Comparison of ENCODE assay signal across 11 cellular contexts in the genomic region with DNA sequence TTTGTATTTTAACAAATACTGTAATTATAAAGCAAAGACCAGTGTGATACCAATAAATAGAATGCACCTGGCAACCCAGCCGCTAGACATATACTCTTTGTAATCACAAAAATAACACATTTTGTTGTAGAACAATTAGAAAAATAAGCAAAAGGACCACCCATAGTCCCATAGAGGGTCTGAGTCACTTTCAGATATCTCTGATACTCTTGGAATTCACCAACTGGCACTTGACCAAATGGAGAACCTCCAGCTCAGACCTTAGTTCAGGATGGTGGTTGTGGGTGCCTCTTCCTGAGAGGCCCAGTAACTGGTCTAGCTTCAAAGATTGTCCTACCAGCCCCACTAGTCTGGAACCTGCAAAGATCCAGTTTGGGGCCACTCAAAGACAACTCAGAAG. TPM values are rescaled to one million over a fixed set of nuclear protein-coding genes. Genes with fewer than 3 reads are reported as not detected.
DNase-seq lines count a peak whose midpoint lies in the region; ATAC-seq, FAIRE-seq and TF ChIP-seq lines count a peak whose summit lies in the region.
"Had no signal": no experiment of that assay in that cellular context is flagged by ENCODE, and none has a peak within 500 bp of the region (broad histone marks: within the 10 kb centered on the region; RNA-seq: fewer than 3 reads in every experiment).

No MANE protein-coding gene starts in this region.

- no peak overlapping the region for H3K4me3 ChIP-seq in endothelial cell of umbilical vein (replicated peaks in 1 of 3; ENCODE audit: insufficient read depth in 1 of 3, low read depth in 1 of 3, low read length in 3 of 3)

- H3K27ac Mint-ChIP-seq in activated naive CD4-positive, alpha-beta T cell treated with anti-CD3 and anti-CD28 coated beads for 36 hours: peak overlapping the region; percentile 92
- H3K27ac Mint-ChIP-seq in stimulated activated effector memory CD8-positive, alpha-beta T cell treated with anti-CD3 and anti-CD28 coated beads, Interleukin-12 subunit alpha, Interleukin-12 subunit beta, amount 100 ng/mL, for 72 hours: no peak overlapping the region

- no TSS peak for BruUV-seq in endothelial cell of umbilical vein (replicated peaks; lab: Mats Ljungman, UMichigan)

- POLR2A ChIA-PET in endothelial cell of umbilical vein (lab: Charles Lee): no interaction called here

- no peaks in the 10 kb centered on the region for H3K9me1 ChIP-seq in endothelial cell of umbilical vein (replicated peaks; ENCODE audit: control insufficient read depth, extremely low read depth, insufficient read depth, low read length)

- H3K9me3 ChIP-seq in endothelial cell of umbilical vein (replicated peaks; ENCODE audit: control insufficient read depth, insufficient read depth, low read length): no peaks in the 10 kb centered on the region
- H3K9me3 ChIP-seq: gastroesophageal sphincter had no signal

- FAIRE-seq in endothelial cell of umbilical vein (lab: Jason Lieb, UNC) (no peak), RCC 7860 (lab: Jason Lieb, UNC) (no peak)

- peak overlapping the region; percentile 33 for H3K4me2 ChIP-seq in endothelial cell of umbilical vein (ENCODE audit: insufficient read depth, low read length)

- no peak overlapping the region for H3K27ac ChIP-seq in endothelial cell of umbilical vein (ENCODE audit: insufficient read depth, low read depth, low read length)

- no peaks in the 10 kb centered on the region for H3K27me3 Mint-ChIP-seq in activated naive CD4-positive, alpha-beta T cell treated with anti-CD3 and anti-CD28 coated beads for 36 hours (ENCODE audit: low read depth)

- intact Hi-C loops in activated naive CD4-positive, alpha-beta T cell treated with anti-CD3 and anti-CD28 coated beads for 36 hours (cut with micrococcal nuclease): loop anchor here (1.0 to 10.0 kb wide), 3 partner anchors 47 to 368 kb away; partner anchors contain the start of genes COG8, NIP7 and NOB1
- intact Hi-C loops in endothelial cell of umbilical vein (cut with micrococcal nuclease): no loop called here

- no peaks in the 10 kb centered on the region for H4K20me1 ChIP-seq in endothelial cell of umbilical vein (replicated peaks; ENCODE audit: control insufficient read depth, extremely low read depth, insufficient read depth, low read length)

- CTCF ChIA-PET in activated naive CD4-positive, alpha-beta T cell treated with anti-CD3 and anti-CD28 coated beads for 36 hours (lab: Charles Lee): interaction anchor here (2.4 kb wide), 1 partner anchor 10 kb away, joined by 15 read pairs; no protein-coding TSS in a partner anchor
- CTCF ChIA-PET in endothelial cell of umbilical vein (lab: Charles Lee): interaction anchor here (4.5 kb wide), 1 partner anchor 9 kb away, joined by 23 read pairs; no protein-coding TSS in a partner anchor

- H3K36me3 ChIP-seq in endothelial cell of umbilical vein (ENCODE audit: control insufficient read depth in 2 of 2, extremely low read depth in 1 of 2, insufficient read depth in 2 of 2, low read length in 2 of 2): peaks cover 4 to 9% of the 10 kb centered on the region in 2 experiments

- peaks cover 26% of the 10 kb centered on the region for H3K36me3 Mint-ChIP-seq in activated naive CD4-positive, alpha-beta T cell treated with anti-CD3 and anti-CD28 coated beads for 36 hours (ENCODE audit: low read depth)
- H3K36me3 Mint-ChIP-seq in stimulated activated effector memory CD8-positive, alpha-beta T cell treated with anti-CD3 and anti-CD28 coated beads, Interleukin-12 subunit alpha, Interleukin-12 subunit beta, amount 100 ng/mL, for 72 hours: peaks cover 52% of the 10 kb centered on the region

- DNase-seq in activated naive CD4-positive, alpha-beta T cell treated with anti-CD3 and anti-CD28 coated beads for 36 hours: no peak
- DNase-seq in activated naive CD4-positive, alpha-beta T cell (lab: John Stamatoyannopoulos, UW): no peak
- DNase-seq in RPMI7951 (ENCODE audit: low read depth) (peak; percentile 61), endothelial cell of umbilical vein (ENCODE audit: low read depth, low spot score) (no peak), omental fat pad (ENCODE audit: low spot score) (no peak), RCC 7860 (ENCODE audit: low spot score) (no peak)
- no peak for DNase-seq in stimulated activated effector memory CD8-positive, alpha-beta T cell treated with anti-CD3 and anti-CD28 coated beads, Interleukin-12 subunit alpha, Interleukin-12 subunit beta, amount 100 ng/mL, for 72 hours (ENCODE audit: low spot score in 2 of 2)
- no peak for DNase-seq in NK-92 treated with Interleukin-12 subunit alpha and Interleukin-12 subunit beta, amount 100 ng/mL, for 24 hours (lab: John Stamatoyannopoulos, UW)

- dilution Hi-C loops in endothelial cell of umbilical vein (cut with MboI; ENCODE audit: extremely low pct_ligation_motif_present, low sequenced_read_pairs): no loop called here

- H3K27me3 ChIP-seq in endothelial cell of umbilical vein (ENCODE audit: control insufficient read depth in 2 of 2, insufficient read depth in 2 of 2, low read length in 2 of 2): no peaks in the 10 kb centered on the region
- H3K27me3 ChIP-seq: gastroesophageal sphincter had no signal

- H3K4me1 Mint-ChIP-seq in activated naive CD4-positive, alpha-beta T cell treated with anti-CD3 and anti-CD28 coated beads for 36 hours (ENCODE audit: low read depth): peaks cover 29% of the 10 kb centered on the region
- peaks cover 26% of the 10 kb centered on the region for H3K4me1 Mint-ChIP-seq in stimulated activated effector memory CD8-positive, alpha-beta T cell treated with anti-CD3 and anti-CD28 coated beads, Interleukin-12 subunit alpha, Interleukin-12 subunit beta, amount 100 ng/mL, for 72 hours

- H3K79me2 ChIP-seq in endothelial cell of umbilical vein (ENCODE audit: control insufficient read depth, insufficient read depth, low read length): peaks cover 30% of the 10 kb centered on the region

- peaks cover 18% of the 10 kb centered on the region for H3K4me1 ChIP-seq in endothelial cell of umbilical vein (ENCODE audit: control insufficient read depth, extremely low read depth, insufficient read depth, low read length)

- TF ChIP-seq CTCF in endothelial cell of umbilical vein (IDR thresholded peaks at IDR 0.05; ENCODE audit: extremely low read depth in 1 of 2, insufficient read depth in 1 of 2, low read depth in 1 of 2, low read length in 2 of 2) (no peak), omental fat pad (IDR thresholded peaks at IDR 0.05) (no peak)

- TF ChIP-seq POLR2A in endothelial cell of umbilical vein (IDR thresholded peaks at IDR 0.05; ENCODE audit: low read depth, low read length): no peak

- peak overlapping the region; percentile 28 for H2AFZ ChIP-seq in endothelial cell of umbilical vein (ENCODE audit: low read depth, low read length)

- H3K4me3 Mint-ChIP-seq in activated naive CD4-positive, alpha-beta T cell treated with anti-CD3 and anti-CD28 coated beads for 36 hours: peak overlapping the region; percentile 97
- peak overlapping the region; percentile 88 for H3K4me3 Mint-ChIP-seq in stimulated activated effector memory CD8-positive, alpha-beta T cell treated with anti-CD3 and anti-CD28 coated beads, Interleukin-12 subunit alpha, Interleukin-12 subunit beta, amount 100 ng/mL, for 72 hours

- H3K9me3 Mint-ChIP-seq in activated naive CD4-positive, alpha-beta T cell treated with anti-CD3 and anti-CD28 coated beads for 36 hours: no peaks in the 10 kb centered on the region
- no peaks in the 10 kb centered on the region for H3K9me3 Mint-ChIP-seq in stimulated activated effector memory CD8-positive, alpha-beta T cell treated with anti-CD3 and anti-CD28 coated beads, Interleukin-12 subunit alpha, Interleukin-12 subunit beta, amount 100 ng/mL, for 72 hours

- no peak for ATAC-seq in stimulated activated effector memory CD8-positive, alpha-beta T cell treated with anti-CD3 and anti-CD28 coated beads, Interleukin-12 subunit alpha, Interleukin-12 subunit beta, amount 100 ng/mL, for 72 hours
- no peak for ATAC-seq in omental fat pad (ENCODE audit: low FRiP score)

- H3K9ac ChIP-seq in endothelial cell of umbilical vein (replicated peaks; ENCODE audit: extremely low read depth, insufficient read depth, low read length): no peak overlapping the region

RNA-seq across cellular contexts. Expression of gene TERF2, which starts 0.8 kb away (rescaled TPM):
- 10 to 100 TPM; 38.6 to 40.1 TPM for total RNA-seq in activated naive CD4-positive, alpha-beta T cell treated with anti-CD3 and anti-CD28 coated beads for 36 hours
- 8.1 and 8.9 TPM in 2 replicates for total RNA-seq in RPMI7951 (2014; rRNA removed; shearing (Covaris generic))
- total RNA-seq in endothelial cell of umbilical vein: 32.8 and 36.0 TPM in 2 replicates
- 11.9 and 13.9 TPM in 2 replicates for polyA plus RNA-seq in endothelial cell of umbilical vein
- polyA plus RNA-seq in endothelial cell of umbilical vein (2011; cell fraction: cytosol; rRNA removed): 16.0 and 16.3 TPM in 2 replicates
- 13.1 and 14.7 TPM in 2 replicates for polyA plus RNA-seq in endothelial cell of umbilical vein (2011; cell fraction: nucleus; rRNA removed)
- 21.7 and 28.4 TPM in 2 replicates for polyA plus RNA-seq in endothelial cell of umbilical vein (2012)
- 18.4 and 18.8 TPM in 2 replicates for polyA minus RNA-seq in endothelial cell of umbilical vein
- polyA minus RNA-seq in endothelial cell of umbilical vein (2011; cell fraction: cytosol; rRNA and poly(A)+ RNA removed): 26.8 TPM
- 10.0 and 14.1 TPM in 2 replicates for polyA minus RNA-seq in endothelial cell of umbilical vein (2011; cell fraction: nucleus; rRNA and poly(A)+ RNA removed)
- 10 to 100 TPM; 12.2 to 25.5 (median 17.0) TPM for total RNA-seq in omental fat pad

RNA-seq across cellular contexts. Expression of gene TMED6, which starts 35.0 kb away (rescaled TPM):
- under 1 TPM; 0.86 to 0.88 TPM for total RNA-seq in activated naive CD4-positive, alpha-beta T cell treated with anti-CD3 and anti-CD28 coated beads for 36 hours
- total RNA-seq in RPMI7951 (2014; rRNA removed; shearing (Covaris generic)): not detected in 2 replicates
- total RNA-seq in endothelial cell of umbilical vein (0.37 and 1.2 TPM in 2 replicates), omental fat pad (not detected)
- not detected in 2 replicates for polyA plus RNA-seq in endothelial cell of umbilical vein
- not detected in 2 replicates for polyA plus RNA-seq in endothelial cell of umbilical vein (2011; cell fraction: cytosol; rRNA removed)
- polyA plus RNA-seq in endothelial cell of umbilical vein (2011; cell fraction: nucleus; rRNA removed): 0.32 and 0.68 TPM in 2 replicates
- polyA plus RNA-seq in endothelial cell of umbilical vein (2012): 0.68 and 0.74 TPM in 2 replicates
- polyA minus RNA-seq in endothelial cell of umbilical vein: 1.4 TPM in 1 of 2 replicates, not detected in the other
- polyA minus RNA-seq in endothelial cell of umbilical vein (2011; cell fraction: cytosol; rRNA and poly(A)+ RNA removed): not detected
- 0.91 TPM in 1 of 2 replicates, not detected in the other for polyA minus RNA-seq in endothelial cell of umbilical vein (2011; cell fraction: nucleus; rRNA and poly(A)+ RNA removed)
- total RNA-seq: SK-MEL-5 had no signal
- polyA plus RNA-seq: BJ had no signal

RNA-seq across cellular contexts. Expression of gene CYB5B, which starts 37.8 kb away (rescaled TPM):
- total RNA-seq in activated naive CD4-positive, alpha-beta T cell treated with anti-CD3 and anti-CD28 coated beads for 36 hours: 100 to 1,000 TPM; 160 to 172 TPM
- total RNA-seq in RPMI7951 (2014; rRNA removed; shearing (Covaris generic)): 111 and 166 TPM in 2 replicates
- total RNA-seq in endothelial cell of umbilical vein: 169 and 176 TPM in 2 replicates
- polyA plus RNA-seq in endothelial cell of umbilical vein: 173 and 175 TPM in 2 replicates
- polyA plus RNA-seq in endothelial cell of umbilical vein (2011; cell fraction: cytosol; rRNA removed): 160 and 192 TPM in 2 replicates
- 92.2 and 94.9 TPM in 2 replicates for polyA plus RNA-seq in endothelial cell of umbilical vein (2011; cell fraction: nucleus; rRNA removed)
- polyA plus RNA-seq in endothelial cell of umbilical vein (2012): 106 and 126 TPM in 2 replicates
- polyA minus RNA-seq in endothelial cell of umbilical vein: 230 and 239 TPM in 2 replicates
- 45.1 TPM for polyA minus RNA-seq in endothelial cell of umbilical vein (2011; cell fraction: cytosol; rRNA and poly(A)+ RNA removed)
- 57.8 and 76.4 TPM in 2 replicates for polyA minus RNA-seq in endothelial cell of umbilical vein (2011; cell fraction: nucleus; rRNA and poly(A)+ RNA removed)
- total RNA-seq in omental fat pad: 10 to 100 TPM; 32.0 to 41.8 (median 36.2) TPM

RNA-seq across cellular contexts. Expression of gene NIP7, which starts 47.0 kb away (rescaled TPM):
- 10 to 100 TPM; 35.3 to 36.8 TPM for total RNA-seq in activated naive CD4-positive, alpha-beta T cell treated with anti-CD3 and anti-CD28 coated beads for 36 hours
- 34.5 and 39.3 TPM in 2 replicates for total RNA-seq in RPMI7951 (2014; rRNA removed; shearing (Covaris generic))
- total RNA-seq in endothelial cell of umbilical vein (40.9 and 46.8 TPM in 2 replicates), omental fat pad (10 to 100 TPM; 14.7 to 56.8 (median 17.1) TPM)
- 8.1 and 8.8 TPM in 2 replicates for polyA plus RNA-seq in endothelial cell of umbilical vein
- 11.6 and 12.3 TPM in 2 replicates for polyA plus RNA-seq in endothelial cell of umbilical vein (2011; cell fraction: cytosol; rRNA removed)
- polyA plus RNA-seq in endothelial cell of umbilical vein (2011; cell fraction: nucleus; rRNA removed): 8.6 and 10.4 TPM in 2 replicates
- polyA plus RNA-seq in endothelial cell of umbilical vein (2012): 32.2 and 44.1 TPM in 2 replicates
- polyA minus RNA-seq in endothelial cell of umbilical vein: 16.8 and 17.6 TPM in 2 replicates
- polyA minus RNA-seq in endothelial cell of umbilical vein (2011; cell fraction: cytosol; rRNA and poly(A)+ RNA removed): 12.2 TPM
- 6.8 and 10.9 TPM in 2 replicates for polyA minus RNA-seq in endothelial cell of umbilical vein (2011; cell fraction: nucleus; rRNA and poly(A)+ RNA removed)

RNA-seq across cellular contexts. Expression of gene COG8, which starts 47.2 kb away (rescaled TPM):
- total RNA-seq in activated naive CD4-positive, alpha-beta T cell treated with anti-CD3 and anti-CD28 coated beads for 36 hours: 10 to 100 TPM; 21.0 to 22.6 TPM
- 29.0 and 30.0 TPM in 2 replicates for total RNA-seq in RPMI7951 (2014; rRNA removed; shearing (Covaris generic))
- total RNA-seq in endothelial cell of umbilical vein (25.1 and 31.6 TPM in 2 replicates), omental fat pad (10 to 100 TPM; 26.8 to 50.6 (median 39.4) TPM)
- 29.0 and 33.2 TPM in 2 replicates for polyA plus RNA-seq in endothelial cell of umbilical vein
- polyA plus RNA-seq in endothelial cell of umbilical vein (2011; cell fraction: cytosol; rRNA removed): 22.4 and 24.1 TPM in 2 replicates
- 18.7 and 19.8 TPM in 2 replicates for polyA plus RNA-seq in endothelial cell of umbilical vein (2011; cell fraction: nucleus; rRNA removed)
- 14.8 and 19.5 TPM in 2 replicates for polyA plus RNA-seq in endothelial cell of umbilical vein (2012)
- 33.7 and 40.4 TPM in 2 replicates for polyA minus RNA-seq in endothelial cell of umbilical vein
- polyA minus RNA-seq in endothelial cell of umbilical vein (2011; cell fraction: cytosol; rRNA and poly(A)+ RNA removed): 43.8 TPM
- 19.0 and 21.7 TPM in 2 replicates for polyA minus RNA-seq in endothelial cell of umbilical vein (2011; cell fraction: nucleus; rRNA and poly(A)+ RNA removed)
